Comparison of ENCODE assay signal across 2 cellular contexts in the genomic region with DNA sequence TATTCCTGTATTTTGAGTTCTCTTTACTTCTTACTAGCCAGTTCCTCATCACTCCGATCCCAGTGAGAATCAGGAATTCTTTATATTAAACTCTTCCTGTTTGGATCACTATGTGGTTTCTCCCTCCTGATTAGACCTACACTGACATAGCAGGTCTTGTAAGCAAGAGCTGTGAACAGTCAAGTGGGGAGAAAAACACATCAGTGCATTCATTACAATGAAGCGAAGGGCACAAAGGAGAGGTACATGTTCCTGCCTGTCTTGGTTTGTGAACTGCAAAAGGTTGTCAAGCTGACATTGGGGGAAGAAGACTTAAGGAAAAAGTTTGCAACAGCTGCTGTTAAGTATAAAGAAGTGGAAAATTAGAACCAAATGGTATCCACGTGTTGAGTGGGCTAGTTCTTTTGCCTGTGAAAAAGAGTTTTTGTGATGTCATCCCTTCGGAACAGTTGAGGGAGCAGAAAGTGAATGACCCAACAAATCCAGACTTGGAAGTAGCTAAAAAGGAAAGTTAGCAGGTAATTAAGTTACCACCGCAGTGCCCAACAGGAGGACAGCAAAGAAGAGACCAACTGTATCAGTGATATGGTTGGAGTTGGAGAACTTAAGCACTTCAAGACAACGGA.
TF ChIP-seq lines count a peak whose summit lies in the region.

No MANE protein-coding gene starts in this region.

TF ChIP-seq in WTC11, 78 proteins besides CTCF, POLR2A, EP300 and RAD21 (continues in another document):
- TF ChIP-seq ZNF263 (CRISPR knock-in tag; IDR thresholded peaks at IDR 0.05; ENCODE audit: low read depth) (no peak), ESRRA (CRISPR knock-in tag; IDR thresholded peaks at IDR 0.05; ENCODE audit: borderline replicate concordance) (no peak), NFATC4 (CRISPR knock-in tag; IDR thresholded peaks at IDR 0.05) (no peak), ZNF423 (CRISPR knock-in tag; IDR thresholded peaks at IDR 0.05) (no peak), ELF4 (CRISPR knock-in tag; IDR thresholded peaks at IDR 0.05; ENCODE audit: low read depth) (no peak), ZNF121 (CRISPR knock-in tag; IDR thresholded peaks at IDR 0.05) (no peak), PRRX2 (CRISPR knock-in tag; IDR thresholded peaks at IDR 0.05) (no peak), TEAD4 (CRISPR knock-in tag; IDR thresholded peaks at IDR 0.05) (no peak), ZNF219 (CRISPR knock-in tag; IDR thresholded peaks at IDR 0.05; ENCODE audit: borderline replicate concordance) (no peak)
- TF ChIP-seq, protein P1, sequence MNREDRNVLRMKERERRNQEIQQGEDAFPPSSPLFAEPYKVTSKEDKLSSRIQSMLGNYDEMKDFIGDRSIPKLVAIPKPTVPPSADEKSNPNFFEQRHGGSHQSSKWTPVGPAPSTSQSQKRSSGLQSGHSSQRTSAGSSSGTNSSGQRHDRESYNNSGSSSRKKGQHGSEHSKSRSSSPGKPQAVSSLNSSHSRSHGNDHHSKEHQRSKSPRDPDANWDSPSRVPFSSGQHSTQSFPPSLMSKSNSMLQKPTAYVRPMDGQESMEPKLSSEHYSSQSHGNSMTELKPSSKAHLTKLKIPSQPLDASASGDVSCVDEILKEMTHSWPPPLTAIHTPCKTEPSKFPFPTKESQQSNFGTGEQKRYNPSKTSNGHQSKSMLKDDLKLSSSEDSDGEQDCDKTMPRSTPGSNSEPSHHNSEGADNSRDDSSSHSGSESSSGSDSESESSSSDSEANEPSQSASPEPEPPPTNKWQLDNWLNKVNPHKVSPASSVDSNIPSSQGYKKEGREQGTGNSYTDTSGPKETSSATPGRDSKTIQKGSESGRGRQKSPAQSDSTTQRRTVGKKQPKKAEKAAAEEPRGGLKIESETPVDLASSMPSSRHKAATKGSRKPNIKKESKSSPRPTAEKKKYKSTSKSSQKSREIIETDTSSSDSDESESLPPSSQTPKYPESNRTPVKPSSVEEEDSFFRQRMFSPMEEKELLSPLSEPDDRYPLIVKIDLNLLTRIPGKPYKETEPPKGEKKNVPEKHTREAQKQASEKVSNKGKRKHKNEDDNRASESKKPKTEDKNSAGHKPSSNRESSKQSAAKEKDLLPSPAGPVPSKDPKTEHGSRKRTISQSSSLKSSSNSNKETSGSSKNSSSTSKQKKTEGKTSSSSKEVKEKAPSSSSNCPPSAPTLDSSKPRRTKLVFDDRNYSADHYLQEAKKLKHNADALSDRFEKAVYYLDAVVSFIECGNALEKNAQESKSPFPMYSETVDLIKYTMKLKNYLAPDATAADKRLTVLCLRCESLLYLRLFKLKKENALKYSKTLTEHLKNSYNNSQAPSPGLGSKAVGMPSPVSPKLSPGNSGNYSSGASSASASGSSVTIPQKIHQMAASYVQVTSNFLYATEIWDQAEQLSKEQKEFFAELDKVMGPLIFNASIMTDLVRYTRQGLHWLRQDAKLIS (CRISPR knock-in tag; IDR thresholded peaks at IDR 0.05; ENCODE audit: borderline replicate concordance), result no peak
- TF ChIP-seq, protein P2, sequence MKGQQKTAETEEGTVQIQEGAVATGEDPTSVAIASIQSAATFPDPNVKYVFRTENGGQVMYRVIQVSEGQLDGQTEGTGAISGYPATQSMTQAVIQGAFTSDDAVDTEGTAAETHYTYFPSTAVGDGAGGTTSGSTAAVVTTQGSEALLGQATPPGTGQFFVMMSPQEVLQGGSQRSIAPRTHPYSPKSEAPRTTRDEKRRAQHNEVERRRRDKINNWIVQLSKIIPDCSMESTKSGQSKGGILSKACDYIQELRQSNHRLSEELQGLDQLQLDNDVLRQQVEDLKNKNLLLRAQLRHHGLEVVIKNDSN (CRISPR knock-in tag; IDR thresholded peaks at IDR 0.05), result no peak
- TF ChIP-seq, protein P3, sequence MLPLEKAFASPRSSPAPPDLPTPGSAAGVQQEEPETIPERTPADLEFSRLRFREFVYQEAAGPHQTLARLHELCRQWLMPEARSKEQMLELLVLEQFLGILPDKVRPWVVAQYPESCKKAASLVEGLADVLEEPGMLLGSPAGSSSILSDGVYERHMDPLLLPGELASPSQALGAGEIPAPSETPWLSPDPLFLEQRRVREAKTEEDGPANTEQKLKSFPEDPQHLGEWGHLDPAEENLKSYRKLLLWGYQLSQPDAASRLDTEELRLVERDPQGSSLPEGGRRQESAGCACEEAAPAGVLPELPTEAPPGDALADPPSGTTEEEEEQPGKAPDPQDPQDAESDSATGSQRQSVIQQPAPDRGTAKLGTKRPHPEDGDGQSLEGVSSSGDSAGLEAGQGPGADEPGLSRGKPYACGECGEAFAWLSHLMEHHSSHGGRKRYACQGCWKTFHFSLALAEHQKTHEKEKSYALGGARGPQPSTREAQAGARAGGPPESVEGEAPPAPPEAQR (CRISPR knock-in tag; IDR thresholded peaks at IDR 0.05), result no peak
- TF ChIP-seq, protein P4, sequence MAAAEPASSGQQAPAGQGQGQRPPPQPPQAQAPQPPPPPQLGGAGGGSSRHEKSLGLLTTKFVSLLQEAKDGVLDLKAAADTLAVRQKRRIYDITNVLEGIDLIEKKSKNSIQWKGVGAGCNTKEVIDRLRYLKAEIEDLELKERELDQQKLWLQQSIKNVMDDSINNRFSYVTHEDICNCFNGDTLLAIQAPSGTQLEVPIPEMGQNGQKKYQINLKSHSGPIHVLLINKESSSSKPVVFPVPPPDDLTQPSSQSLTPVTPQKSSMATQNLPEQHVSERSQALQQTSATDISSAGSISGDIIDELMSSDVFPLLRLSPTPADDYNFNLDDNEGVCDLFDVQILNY (CRISPR knock-in tag; IDR thresholded peaks at IDR 0.05), result no peak
- TF ChIP-seq, protein P5, sequence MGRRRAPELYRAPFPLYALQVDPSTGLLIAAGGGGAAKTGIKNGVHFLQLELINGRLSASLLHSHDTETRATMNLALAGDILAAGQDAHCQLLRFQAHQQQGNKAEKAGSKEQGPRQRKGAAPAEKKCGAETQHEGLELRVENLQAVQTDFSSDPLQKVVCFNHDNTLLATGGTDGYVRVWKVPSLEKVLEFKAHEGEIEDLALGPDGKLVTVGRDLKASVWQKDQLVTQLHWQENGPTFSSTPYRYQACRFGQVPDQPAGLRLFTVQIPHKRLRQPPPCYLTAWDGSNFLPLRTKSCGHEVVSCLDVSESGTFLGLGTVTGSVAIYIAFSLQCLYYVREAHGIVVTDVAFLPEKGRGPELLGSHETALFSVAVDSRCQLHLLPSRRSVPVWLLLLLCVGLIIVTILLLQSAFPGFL (CRISPR knock-in tag; IDR thresholded peaks at IDR 0.05; ENCODE audit: borderline replicate concordance), result no peak
- TF ChIP-seq, protein P6, sequence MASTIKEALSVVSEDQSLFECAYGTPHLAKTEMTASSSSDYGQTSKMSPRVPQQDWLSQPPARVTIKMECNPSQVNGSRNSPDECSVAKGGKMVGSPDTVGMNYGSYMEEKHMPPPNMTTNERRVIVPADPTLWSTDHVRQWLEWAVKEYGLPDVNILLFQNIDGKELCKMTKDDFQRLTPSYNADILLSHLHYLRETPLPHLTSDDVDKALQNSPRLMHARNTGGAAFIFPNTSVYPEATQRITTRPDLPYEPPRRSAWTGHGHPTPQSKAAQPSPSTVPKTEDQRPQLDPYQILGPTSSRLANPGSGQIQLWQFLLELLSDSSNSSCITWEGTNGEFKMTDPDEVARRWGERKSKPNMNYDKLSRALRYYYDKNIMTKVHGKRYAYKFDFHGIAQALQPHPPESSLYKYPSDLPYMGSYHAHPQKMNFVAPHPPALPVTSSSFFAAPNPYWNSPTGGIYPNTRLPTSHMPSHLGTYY (CRISPR knock-in tag; IDR thresholded peaks at IDR 0.05), result no peak

TF ChIP-seq in endothelial cell of umbilical vein, 7 proteins besides CTCF, POLR2A, EP300 and RAD21:
- TF ChIP-seq, protein P7, sequence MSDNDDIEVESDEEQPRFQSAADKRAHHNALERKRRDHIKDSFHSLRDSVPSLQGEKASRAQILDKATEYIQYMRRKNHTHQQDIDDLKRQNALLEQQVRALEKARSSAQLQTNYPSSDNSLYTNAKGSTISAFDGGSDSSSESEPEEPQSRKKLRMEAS (IDR thresholded peaks at IDR 0.05; ENCODE audit: insufficient read depth, insufficient read length), result no peak
- TF ChIP-seq FOS (IDR thresholded peaks at IDR 0.05; ENCODE audit: borderline replicate concordance, insufficient read depth, low read length) (no peak), GATA2 (IDR thresholded peaks at IDR 0.05; ENCODE audit: insufficient read depth, insufficient read length, low read depth, low read length) (no peak), MYC (IDR thresholded peaks at IDR 0.05; ENCODE audit: low read depth, low read length) (no peak), POLR2AphosphoS5 (IDR thresholded peaks at IDR 0.05; ENCODE audit: insufficient read depth, low read depth, low read length) (no peak), JUN (IDR thresholded peaks at IDR 0.05; ENCODE audit: borderline replicate concordance, insufficient read depth, insufficient read length, low read depth) (no peak), EZH2 (IDR thresholded peaks at IDR 0.05; ENCODE audit: borderline replicate concordance, low read depth, low read length, severe bottlenecking) (no peak)
TF ChIP-seq in endothelial cell of umbilical vein: peak in this region for 0.
